In the genomic region with DNA sequence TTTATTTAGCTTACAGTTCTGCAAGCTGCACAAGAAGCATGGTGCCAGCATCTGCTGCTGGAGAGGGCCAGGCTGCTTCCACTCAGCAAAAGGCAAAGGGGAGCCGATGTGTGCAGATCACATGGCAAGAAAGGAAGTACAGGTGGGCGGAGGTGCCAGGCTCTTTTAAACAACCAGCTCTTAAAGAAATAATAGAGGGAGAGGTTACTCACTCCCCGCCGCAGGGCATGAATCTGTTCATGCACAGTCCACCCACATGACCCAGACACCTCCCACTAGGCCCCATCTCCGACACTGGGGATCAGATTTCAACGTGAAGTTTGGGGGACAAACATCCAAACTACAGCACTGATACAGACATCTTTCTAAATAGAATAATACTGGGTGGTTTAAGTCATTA, we compare ENCODE assay signal across 17 cellular contexts.
"Had no signal": no experiment of that assay in that cellular context is flagged by ENCODE, and none has a peak within 500 bp of the region (broad histone marks: within the 10 kb centered on the region; RNA-seq: fewer than 3 reads in every experiment).

No MANE protein-coding gene starts in this region.

- H3K27ac ChIP-seq: coronary artery, esophagus muscularis mucosa, neutrophil, parathyroid adenoma, VCaP had no signal

- H2AFZ ChIP-seq: parathyroid adenoma had no signal

- H3K36me3 ChIP-seq: neutrophil had no signal

- H3K4me3 ChIP-seq: coronary artery, esophagus muscularis mucosa had no signal

- H3K27ac Mint-ChIP-seq: activated naive CD4-positive, alpha-beta T cell treated with anti-CD3 and anti-CD28 coated beads for 36 hours; activated T-cell treated with anti-CD3 and anti-CD28 coated beads, Interleukin-2, amount 50 U/mL, for 24 hours; brain; stimulated activated naive B cell treated with anti-CD40 and anti-IgM and Interleukin-4, amounts not matched to agents 10 μg/mL and 1 μg/mL and 100 μg/mL, for 72 hours; T-helper 1 cell treated with Interleukin-12 subunit alpha and Interleukin-12 subunit beta and Interleukin-4 antibody, amounts not matched to agents 30 μg/mL and 1 μg/mL, for 36 hours had no signal

- H3K27me3 Mint-ChIP-seq: activated T-cell treated with anti-CD3 and anti-CD28 coated beads, Interleukin-2, amount 50 U/mL, for 24 hours; brain; stimulated activated naive B cell treated with anti-CD40 and anti-IgM and Interleukin-4, amounts not matched to agents 10 μg/mL and 1 μg/mL and 100 μg/mL, for 72 hours had no signal

- H3K9me3 Mint-ChIP-seq: activated naive CD4-positive, alpha-beta T cell treated with anti-CD3 and anti-CD28 coated beads for 36 hours; activated T-cell treated with anti-CD3 and anti-CD28 coated beads, Interleukin-2, amount 50 U/mL, for 24 hours; central memory CD8-positive, alpha-beta T cell; stimulated activated naive B cell treated with anti-CD40 and anti-IgM and Interleukin-4, amounts not matched to agents 10 μg/mL and 1 μg/mL and 100 μg/mL, for 72 hours; T-helper 1 cell treated with Interleukin-12 subunit alpha and Interleukin-12 subunit beta and Interleukin-4 antibody, amounts not matched to agents 30 μg/mL and 1 μg/mL, for 36 hours had no signal

- H3K9ac ChIP-seq: parathyroid adenoma had no signal

- H3K4me1 ChIP-seq: parathyroid adenoma had no signal

- H3K9me3 ChIP-seq: esophagus muscularis mucosa, neutrophil had no signal

- H3K27me3 ChIP-seq: esophagus muscularis mucosa, neutrophil had no signal

- ATAC-seq: naive thymus-derived CD8-positive, alpha-beta T cell; sciatic nerve; stimulated activated naive B cell treated with anti-CD40 and anti-IgM and Interleukin-4, amounts not matched to agents 10 μg/mL and 1 μg/mL and 100 μg/mL, for 72 hours had no signal

- DNase-seq: activated CD4-positive, alpha-beta T cell treated with anti-CD3 and anti-CD28 coated beads for 1 hour; activated CD4-positive, alpha-beta T cell treated with anti-CD3 and anti-CD28 coated beads, Interleukin-2, amount 50 U/mL, for 48 hours; activated naive CD4-positive, alpha-beta T cell treated with anti-CD3 and anti-CD28 coated beads for 36 hours; activated T-cell treated with anti-CD3 and anti-CD28 coated beads, Interleukin-2, amount 50 U/mL, for 24 hours; mesendoderm; naive thymus-derived CD8-positive, alpha-beta T cell; stimulated activated CD4-positive, alpha-beta T cell treated with anti-CD3 and anti-CD28 coated beads, Interleukin-4, amount 100 ng/mL, for 24 hours; stimulated activated naive B cell treated with anti-CD40 and anti-IgM and Interleukin-4, amounts not matched to agents 10 μg/mL and 1 μg/mL and 100 μg/mL, for 72 hours had no signal

- H3K36me3 Mint-ChIP-seq: naive thymus-derived CD8-positive, alpha-beta T cell had no signal

- H3K4me3 Mint-ChIP-seq: activated naive CD4-positive, alpha-beta T cell treated with anti-CD3 and anti-CD28 coated beads for 36 hours; activated T-cell treated with anti-CD3 and anti-CD28 coated beads, Interleukin-2, amount 50 U/mL, for 24 hours; brain; central memory CD8-positive, alpha-beta T cell; naive thymus-derived CD8-positive, alpha-beta T cell; stimulated activated naive B cell treated with anti-CD40 and anti-IgM and Interleukin-4, amounts not matched to agents 10 μg/mL and 1 μg/mL and 100 μg/mL, for 72 hours; T-helper 1 cell treated with Interleukin-12 subunit alpha and Interleukin-12 subunit beta and Interleukin-4 antibody, amounts not matched to agents 30 μg/mL and 1 μg/mL, for 36 hours had no signal
